ENCODE assay signal across 1 cellular context in the genomic region with DNA sequence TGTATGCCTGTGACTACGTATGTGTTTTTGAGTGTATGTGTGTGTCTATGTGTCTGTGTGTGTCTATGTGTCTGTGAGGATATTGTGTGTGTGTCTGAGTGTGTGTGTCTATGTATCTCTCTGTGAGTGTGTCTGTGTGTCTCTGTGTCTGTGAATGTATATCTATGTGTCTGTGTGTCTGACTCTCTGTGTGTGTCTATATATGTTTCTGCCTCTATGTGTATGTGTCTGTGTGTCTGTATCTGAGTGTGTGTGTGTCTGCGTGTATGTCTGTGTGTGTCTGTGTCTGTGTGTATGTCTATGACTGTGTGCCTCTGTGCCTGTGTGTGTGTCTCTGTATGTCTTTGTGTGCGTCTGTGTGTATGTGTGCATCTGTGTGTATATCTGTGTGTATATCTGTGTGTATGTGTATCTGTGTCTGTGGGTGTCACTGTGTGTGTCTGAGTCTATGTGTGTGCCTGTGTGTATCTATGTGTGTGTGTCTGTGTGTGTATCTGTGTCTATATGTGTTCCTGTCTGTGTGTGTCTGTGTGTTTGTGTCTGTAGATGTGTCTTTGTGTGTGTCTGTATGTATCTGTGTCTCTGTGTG.
TF ChIP-seq lines count a peak whose summit lies in the region.

No MANE protein-coding gene starts in this region.

TF ChIP-seq in HepG2, 621 proteins besides CTCF, POLR2A, EP300 and RAD21 (continued from another document and continues in another):
- TF ChIP-seq, protein P1, sequence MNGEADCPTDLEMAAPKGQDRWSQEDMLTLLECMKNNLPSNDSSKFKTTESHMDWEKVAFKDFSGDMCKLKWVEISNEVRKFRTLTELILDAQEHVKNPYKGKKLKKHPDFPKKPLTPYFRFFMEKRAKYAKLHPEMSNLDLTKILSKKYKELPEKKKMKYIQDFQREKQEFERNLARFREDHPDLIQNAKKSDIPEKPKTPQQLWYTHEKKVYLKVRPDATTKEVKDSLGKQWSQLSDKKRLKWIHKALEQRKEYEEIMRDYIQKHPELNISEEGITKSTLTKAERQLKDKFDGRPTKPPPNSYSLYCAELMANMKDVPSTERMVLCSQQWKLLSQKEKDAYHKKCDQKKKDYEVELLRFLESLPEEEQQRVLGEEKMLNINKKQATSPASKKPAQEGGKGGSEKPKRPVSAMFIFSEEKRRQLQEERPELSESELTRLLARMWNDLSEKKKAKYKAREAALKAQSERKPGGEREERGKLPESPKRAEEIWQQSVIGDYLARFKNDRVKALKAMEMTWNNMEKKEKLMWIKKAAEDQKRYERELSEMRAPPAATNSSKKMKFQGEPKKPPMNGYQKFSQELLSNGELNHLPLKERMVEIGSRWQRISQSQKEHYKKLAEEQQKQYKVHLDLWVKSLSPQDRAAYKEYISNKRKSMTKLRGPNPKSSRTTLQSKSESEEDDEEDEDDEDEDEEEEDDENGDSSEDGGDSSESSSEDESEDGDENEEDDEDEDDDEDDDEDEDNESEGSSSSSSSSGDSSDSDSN (CRISPR knock-in tag; IDR thresholded peaks at IDR 0.05): no peak
- TF ChIP-seq ZNF552 (CRISPR knock-in tag; IDR thresholded peaks at IDR 0.05; ENCODE audit: borderline replicate concordance) (no peak), ELF1 (CRISPR knock-in tag; IDR thresholded peaks at IDR 0.05) (no peak), GATA4 (IDR thresholded peaks at IDR 0.05; ENCODE audit: borderline replicate concordance, low read depth) (no peak), ZFP62 (CRISPR knock-in tag; IDR thresholded peaks at IDR 0.05) (no peak), ZSCAN31 (CRISPR knock-in tag; IDR thresholded peaks at IDR 0.05; ENCODE audit: low read depth) (no peak), ZNF292 (CRISPR knock-in tag; IDR thresholded peaks at IDR 0.05; ENCODE audit: borderline replicate concordance, low read depth) (no peak), MAFG (CRISPR knock-in tag; IDR thresholded peaks at IDR 0.05) (no peak), ZNF747 (CRISPR knock-in tag; IDR thresholded peaks at IDR 0.05; ENCODE audit: borderline replicate concordance) (no peak), LCORL (IDR thresholded peaks at IDR 0.05) (peak; percentile 35; the same call in 1 of the 2 replicates), LCORL (CRISPR knock-in tag; IDR thresholded peaks at IDR 0.05) (no peak), PHF20 (CRISPR knock-in tag; IDR thresholded peaks at IDR 0.05) (no peak), ZBTB21 (CRISPR knock-in tag; IDR thresholded peaks at IDR 0.05) (no peak), ZNF383 (CRISPR knock-in tag; IDR thresholded peaks at IDR 0.05; ENCODE audit: borderline replicate concordance) (no peak), FOXK2 (IDR thresholded peaks at IDR 0.05) (peak; percentile 11), ZNF737 (CRISPR knock-in tag; IDR thresholded peaks at IDR 0.05; ENCODE audit: borderline replicate concordance) (no peak), HOXD1 (CRISPR knock-in tag; IDR thresholded peaks at IDR 0.05) (no peak), SP1 (IDR thresholded peaks at IDR 0.05) (0 out of 2 replicates have a peak, but pooled peaks have one; percentile 1), SP1 (CRISPR knock-in tag; IDR thresholded peaks at IDR 0.05) (no peak), CBX2 (IDR thresholded peaks at IDR 0.05; ENCODE audit: low read depth, low read length) (no peak), CBX2 (CRISPR knock-in tag; IDR thresholded peaks at IDR 0.05; ENCODE audit: low read depth) (no peak), ZSCAN20 (CRISPR knock-in tag; IDR thresholded peaks at IDR 0.05; ENCODE audit: borderline replicate concordance) (no peak), FOXP1 (IDR thresholded peaks at IDR 0.05) (0 out of 2 replicates have a peak, but pooled peaks have one; percentile 17), FOXP1 (CRISPR knock-in tag; IDR thresholded peaks at IDR 0.05) (no peak), ZNF615 (CRISPR knock-in tag; IDR thresholded peaks at IDR 0.05; ENCODE audit: borderline replicate concordance) (no peak), SCMH1 (CRISPR knock-in tag; IDR thresholded peaks at IDR 0.05; ENCODE audit: borderline replicate concordance) (no peak), AHR (CRISPR knock-in tag; IDR thresholded peaks at IDR 0.05) (no peak), CEBPG (CRISPR knock-in tag; IDR thresholded peaks at IDR 0.05) (no peak), NR2F2 (IDR thresholded peaks at IDR 0.05; ENCODE audit: borderline replicate concordance, low read depth) (no peak), CEBPB (IDR thresholded peaks at IDR 0.05; ENCODE audit: borderline replicate concordance, low read depth, low read length) (no peak), DNMT1 (CRISPR knock-in tag; IDR thresholded peaks at IDR 0.05) (no peak), ATF7 (IDR thresholded peaks at IDR 0.05) (peak; percentile 7; the same call in 1 of the 2 replicates), ATF7 (CRISPR knock-in tag; IDR thresholded peaks at IDR 0.05) (no peak), XBP1 (CRISPR knock-in tag; IDR thresholded peaks at IDR 0.05) (no peak), PHB2 (IDR thresholded peaks at IDR 0.05; ENCODE audit: partially characterized antibody) (peak; percentile 34)
- TF ChIP-seq, protein P2, sequence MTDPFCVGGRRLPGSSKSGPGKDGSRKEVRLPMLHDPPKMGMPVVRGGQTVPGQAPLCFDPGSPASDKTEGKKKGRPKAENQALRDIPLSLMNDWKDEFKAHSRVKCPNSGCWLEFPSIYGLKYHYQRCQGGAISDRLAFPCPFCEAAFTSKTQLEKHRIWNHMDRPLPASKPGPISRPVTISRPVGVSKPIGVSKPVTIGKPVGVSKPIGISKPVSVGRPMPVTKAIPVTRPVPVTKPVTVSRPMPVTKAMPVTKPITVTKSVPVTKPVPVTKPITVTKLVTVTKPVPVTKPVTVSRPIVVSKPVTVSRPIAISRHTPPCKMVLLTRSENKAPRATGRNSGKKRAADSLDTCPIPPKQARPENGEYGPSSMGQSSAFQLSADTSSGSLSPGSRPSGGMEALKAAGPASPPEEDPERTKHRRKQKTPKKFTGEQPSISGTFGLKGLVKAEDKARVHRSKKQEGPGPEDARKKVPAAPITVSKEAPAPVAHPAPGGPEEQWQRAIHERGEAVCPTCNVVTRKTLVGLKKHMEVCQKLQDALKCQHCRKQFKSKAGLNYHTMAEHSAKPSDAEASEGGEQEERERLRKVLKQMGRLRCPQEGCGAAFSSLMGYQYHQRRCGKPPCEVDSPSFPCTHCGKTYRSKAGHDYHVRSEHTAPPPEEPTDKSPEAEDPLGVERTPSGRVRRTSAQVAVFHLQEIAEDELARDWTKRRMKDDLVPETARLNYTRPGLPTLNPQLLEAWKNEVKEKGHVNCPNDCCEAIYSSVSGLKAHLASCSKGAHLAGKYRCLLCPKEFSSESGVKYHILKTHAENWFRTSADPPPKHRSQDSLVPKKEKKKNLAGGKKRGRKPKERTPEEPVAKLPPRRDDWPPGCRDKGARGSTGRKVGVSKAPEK (CRISPR knock-in tag; IDR thresholded peaks at IDR 0.05; ENCODE audit: borderline replicate concordance): no peak
- TF ChIP-seq, protein P3, sequence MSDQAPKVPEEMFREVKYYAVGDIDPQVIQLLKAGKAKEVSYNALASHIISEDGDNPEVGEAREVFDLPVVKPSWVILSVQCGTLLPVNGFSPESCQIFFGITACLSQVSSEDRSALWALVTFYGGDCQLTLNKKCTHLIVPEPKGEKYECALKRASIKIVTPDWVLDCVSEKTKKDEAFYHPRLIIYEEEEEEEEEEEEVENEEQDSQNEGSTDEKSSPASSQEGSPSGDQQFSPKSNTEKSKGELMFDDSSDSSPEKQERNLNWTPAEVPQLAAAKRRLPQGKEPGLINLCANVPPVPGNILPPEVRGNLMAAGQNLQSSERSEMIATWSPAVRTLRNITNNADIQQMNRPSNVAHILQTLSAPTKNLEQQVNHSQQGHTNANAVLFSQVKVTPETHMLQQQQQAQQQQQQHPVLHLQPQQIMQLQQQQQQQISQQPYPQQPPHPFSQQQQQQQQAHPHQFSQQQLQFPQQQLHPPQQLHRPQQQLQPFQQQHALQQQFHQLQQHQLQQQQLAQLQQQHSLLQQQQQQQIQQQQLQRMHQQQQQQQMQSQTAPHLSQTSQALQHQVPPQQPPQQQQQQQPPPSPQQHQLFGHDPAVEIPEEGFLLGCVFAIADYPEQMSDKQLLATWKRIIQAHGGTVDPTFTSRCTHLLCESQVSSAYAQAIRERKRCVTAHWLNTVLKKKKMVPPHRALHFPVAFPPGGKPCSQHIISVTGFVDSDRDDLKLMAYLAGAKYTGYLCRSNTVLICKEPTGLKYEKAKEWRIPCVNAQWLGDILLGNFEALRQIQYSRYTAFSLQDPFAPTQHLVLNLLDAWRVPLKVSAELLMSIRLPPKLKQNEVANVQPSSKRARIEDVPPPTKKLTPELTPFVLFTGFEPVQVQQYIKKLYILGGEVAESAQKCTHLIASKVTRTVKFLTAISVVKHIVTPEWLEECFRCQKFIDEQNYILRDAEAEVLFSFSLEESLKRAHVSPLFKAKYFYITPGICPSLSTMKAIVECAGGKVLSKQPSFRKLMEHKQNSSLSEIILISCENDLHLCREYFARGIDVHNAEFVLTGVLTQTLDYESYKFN (CRISPR knock-in tag; conservative IDR thresholded peaks at IDR 0.05): no peak
- TF ChIP-seq, protein P4, sequence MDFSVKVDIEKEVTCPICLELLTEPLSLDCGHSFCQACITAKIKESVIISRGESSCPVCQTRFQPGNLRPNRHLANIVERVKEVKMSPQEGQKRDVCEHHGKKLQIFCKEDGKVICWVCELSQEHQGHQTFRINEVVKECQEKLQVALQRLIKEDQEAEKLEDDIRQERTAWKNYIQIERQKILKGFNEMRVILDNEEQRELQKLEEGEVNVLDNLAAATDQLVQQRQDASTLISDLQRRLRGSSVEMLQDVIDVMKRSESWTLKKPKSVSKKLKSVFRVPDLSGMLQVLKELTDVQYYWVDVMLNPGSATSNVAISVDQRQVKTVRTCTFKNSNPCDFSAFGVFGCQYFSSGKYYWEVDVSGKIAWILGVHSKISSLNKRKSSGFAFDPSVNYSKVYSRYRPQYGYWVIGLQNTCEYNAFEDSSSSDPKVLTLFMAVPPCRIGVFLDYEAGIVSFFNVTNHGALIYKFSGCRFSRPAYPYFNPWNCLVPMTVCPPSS (IDR thresholded peaks at IDR 0.05): no peak
- TF ChIP-seq, protein P5, sequence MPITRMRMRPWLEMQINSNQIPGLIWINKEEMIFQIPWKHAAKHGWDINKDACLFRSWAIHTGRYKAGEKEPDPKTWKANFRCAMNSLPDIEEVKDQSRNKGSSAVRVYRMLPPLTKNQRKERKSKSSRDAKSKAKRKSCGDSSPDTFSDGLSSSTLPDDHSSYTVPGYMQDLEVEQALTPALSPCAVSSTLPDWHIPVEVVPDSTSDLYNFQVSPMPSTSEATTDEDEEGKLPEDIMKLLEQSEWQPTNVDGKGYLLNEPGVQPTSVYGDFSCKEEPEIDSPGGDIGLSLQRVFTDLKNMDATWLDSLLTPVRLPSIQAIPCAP (CRISPR knock-in tag; IDR thresholded peaks at IDR 0.05; ENCODE audit: low read depth): no peak
- TF ChIP-seq, protein P6, sequence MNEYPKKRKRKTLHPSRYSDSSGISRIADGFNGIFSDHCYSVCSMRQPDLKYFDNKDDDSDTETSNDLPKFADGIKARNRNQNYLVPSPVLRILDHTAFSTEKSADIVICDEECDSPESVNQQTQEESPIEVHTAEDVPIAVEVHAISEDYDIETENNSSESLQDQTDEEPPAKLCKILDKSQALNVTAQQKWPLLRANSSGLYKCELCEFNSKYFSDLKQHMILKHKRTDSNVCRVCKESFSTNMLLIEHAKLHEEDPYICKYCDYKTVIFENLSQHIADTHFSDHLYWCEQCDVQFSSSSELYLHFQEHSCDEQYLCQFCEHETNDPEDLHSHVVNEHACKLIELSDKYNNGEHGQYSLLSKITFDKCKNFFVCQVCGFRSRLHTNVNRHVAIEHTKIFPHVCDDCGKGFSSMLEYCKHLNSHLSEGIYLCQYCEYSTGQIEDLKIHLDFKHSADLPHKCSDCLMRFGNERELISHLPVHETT (CRISPR knock-in tag; conservative IDR thresholded peaks at IDR 0.05): no peak
- TF ChIP-seq, protein P7, sequence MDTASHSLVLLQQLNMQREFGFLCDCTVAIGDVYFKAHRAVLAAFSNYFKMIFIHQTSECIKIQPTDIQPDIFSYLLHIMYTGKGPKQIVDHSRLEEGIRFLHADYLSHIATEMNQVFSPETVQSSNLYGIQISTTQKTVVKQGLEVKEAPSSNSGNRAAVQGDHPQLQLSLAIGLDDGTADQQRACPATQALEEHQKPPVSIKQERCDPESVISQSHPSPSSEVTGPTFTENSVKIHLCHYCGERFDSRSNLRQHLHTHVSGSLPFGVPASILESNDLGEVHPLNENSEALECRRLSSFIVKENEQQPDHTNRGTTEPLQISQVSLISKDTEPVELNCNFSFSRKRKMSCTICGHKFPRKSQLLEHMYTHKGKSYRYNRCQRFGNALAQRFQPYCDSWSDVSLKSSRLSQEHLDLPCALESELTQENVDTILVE (CRISPR knock-in tag; IDR thresholded peaks at IDR 0.05): no peak
- TF ChIP-seq, protein P8, sequence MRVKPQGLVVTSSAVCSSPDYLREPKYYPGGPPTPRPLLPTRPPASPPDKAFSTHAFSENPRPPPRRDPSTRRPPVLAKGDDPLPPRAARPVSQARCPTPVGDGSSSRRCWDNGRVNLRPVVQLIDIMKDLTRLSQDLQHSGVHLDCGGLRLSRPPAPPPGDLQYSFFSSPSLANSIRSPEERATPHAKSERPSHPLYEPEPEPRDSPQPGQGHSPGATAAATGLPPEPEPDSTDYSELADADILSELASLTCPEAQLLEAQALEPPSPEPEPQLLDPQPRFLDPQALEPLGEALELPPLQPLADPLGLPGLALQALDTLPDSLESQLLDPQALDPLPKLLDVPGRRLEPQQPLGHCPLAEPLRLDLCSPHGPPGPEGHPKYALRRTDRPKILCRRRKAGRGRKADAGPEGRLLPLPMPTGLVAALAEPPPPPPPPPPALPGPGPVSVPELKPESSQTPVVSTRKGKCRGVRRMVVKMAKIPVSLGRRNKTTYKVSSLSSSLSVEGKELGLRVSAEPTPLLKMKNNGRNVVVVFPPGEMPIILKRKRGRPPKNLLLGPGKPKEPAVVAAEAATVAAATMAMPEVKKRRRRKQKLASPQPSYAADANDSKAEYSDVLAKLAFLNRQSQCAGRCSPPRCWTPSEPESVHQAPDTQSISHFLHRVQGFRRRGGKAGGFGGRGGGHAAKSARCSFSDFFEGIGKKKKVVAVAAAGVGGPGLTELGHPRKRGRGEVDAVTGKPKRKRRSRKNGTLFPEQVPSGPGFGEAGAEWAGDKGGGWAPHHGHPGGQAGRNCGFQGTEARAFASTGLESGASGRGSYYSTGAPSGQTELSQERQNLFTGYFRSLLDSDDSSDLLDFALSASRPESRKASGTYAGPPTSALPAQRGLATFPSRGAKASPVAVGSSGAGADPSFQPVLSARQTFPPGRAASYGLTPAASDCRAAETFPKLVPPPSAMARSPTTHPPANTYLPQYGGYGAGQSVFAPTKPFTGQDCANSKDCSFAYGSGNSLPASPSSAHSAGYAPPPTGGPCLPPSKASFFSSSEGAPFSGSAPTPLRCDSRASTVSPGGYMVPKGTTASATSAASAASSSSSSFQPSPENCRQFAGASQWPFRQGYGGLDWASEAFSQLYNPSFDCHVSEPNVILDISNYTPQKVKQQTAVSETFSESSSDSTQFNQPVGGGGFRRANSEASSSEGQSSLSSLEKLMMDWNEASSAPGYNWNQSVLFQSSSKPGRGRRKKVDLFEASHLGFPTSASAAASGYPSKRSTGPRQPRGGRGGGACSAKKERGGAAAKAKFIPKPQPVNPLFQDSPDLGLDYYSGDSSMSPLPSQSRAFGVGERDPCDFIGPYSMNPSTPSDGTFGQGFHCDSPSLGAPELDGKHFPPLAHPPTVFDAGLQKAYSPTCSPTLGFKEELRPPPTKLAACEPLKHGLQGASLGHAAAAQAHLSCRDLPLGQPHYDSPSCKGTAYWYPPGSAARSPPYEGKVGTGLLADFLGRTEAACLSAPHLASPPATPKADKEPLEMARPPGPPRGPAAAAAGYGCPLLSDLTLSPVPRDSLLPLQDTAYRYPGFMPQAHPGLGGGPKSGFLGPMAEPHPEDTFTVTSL (CRISPR knock-in tag; IDR thresholded peaks at IDR 0.05; ENCODE audit: borderline replicate concordance): no peak
